ENCODE assay signal across 2 cellular contexts in the genomic region with DNA sequence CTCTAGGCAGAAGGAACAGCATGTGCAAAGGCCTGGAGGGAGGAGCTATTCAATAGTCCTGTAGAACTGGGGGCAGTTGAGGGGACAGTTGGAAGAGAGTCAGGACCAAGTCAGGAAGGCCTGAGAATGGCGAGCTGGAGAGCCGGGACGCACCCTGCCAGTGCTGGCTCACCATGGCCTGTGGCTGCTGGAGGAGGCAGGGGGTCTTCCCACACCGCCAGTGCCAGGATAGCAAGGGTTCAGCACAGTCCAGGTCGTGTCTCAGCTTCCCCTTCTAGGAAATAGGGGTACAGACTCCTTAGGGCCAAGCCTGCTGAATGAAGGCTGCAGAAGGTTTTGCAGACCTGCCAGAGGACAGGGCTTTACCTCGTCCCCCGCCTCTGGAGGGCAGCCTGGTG.
TF ChIP-seq lines count a peak whose summit lies in the region.

No MANE protein-coding gene starts in this region.

TF ChIP-seq in SK-N-SH, 30 proteins besides CTCF, POLR2A, EP300 and RAD21 (continued from another document):
- no peak for TF ChIP-seq RXRA (IDR thresholded peaks at IDR 0.05; ENCODE audit: borderline replicate concordance, low read depth)
- TF ChIP-seq, protein P1, sequence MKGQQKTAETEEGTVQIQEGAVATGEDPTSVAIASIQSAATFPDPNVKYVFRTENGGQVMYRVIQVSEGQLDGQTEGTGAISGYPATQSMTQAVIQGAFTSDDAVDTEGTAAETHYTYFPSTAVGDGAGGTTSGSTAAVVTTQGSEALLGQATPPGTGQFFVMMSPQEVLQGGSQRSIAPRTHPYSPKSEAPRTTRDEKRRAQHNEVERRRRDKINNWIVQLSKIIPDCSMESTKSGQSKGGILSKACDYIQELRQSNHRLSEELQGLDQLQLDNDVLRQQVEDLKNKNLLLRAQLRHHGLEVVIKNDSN (IDR thresholded peaks at IDR 0.05; ENCODE audit: borderline replicate concordance, low read depth) = no peak
- no peak for TF ChIP-seq CHD2 (IDR thresholded peaks at IDR 0.05; ENCODE audit: low read length, partially characterized antibody)
- TF ChIP-seq ELF1 (IDR thresholded peaks at IDR 0.05) = no peak
- no peak for TF ChIP-seq TEAD4 (IDR thresholded peaks at IDR 0.05; ENCODE audit: borderline replicate concordance, insufficient read depth)
- TF ChIP-seq FOXM1 (IDR thresholded peaks at IDR 0.05; ENCODE audit: low read depth) = no peak
- TF ChIP-seq, protein P2, sequence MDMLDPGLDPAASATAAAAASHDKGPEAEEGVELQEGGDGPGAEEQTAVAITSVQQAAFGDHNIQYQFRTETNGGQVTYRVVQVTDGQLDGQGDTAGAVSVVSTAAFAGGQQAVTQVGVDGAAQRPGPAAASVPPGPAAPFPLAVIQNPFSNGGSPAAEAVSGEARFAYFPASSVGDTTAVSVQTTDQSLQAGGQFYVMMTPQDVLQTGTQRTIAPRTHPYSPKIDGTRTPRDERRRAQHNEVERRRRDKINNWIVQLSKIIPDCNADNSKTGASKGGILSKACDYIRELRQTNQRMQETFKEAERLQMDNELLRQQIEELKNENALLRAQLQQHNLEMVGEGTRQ (IDR thresholded peaks at IDR 0.05; ENCODE audit: borderline replicate concordance, low read depth, low read length) = no peak
- TF ChIP-seq, protein P3, sequence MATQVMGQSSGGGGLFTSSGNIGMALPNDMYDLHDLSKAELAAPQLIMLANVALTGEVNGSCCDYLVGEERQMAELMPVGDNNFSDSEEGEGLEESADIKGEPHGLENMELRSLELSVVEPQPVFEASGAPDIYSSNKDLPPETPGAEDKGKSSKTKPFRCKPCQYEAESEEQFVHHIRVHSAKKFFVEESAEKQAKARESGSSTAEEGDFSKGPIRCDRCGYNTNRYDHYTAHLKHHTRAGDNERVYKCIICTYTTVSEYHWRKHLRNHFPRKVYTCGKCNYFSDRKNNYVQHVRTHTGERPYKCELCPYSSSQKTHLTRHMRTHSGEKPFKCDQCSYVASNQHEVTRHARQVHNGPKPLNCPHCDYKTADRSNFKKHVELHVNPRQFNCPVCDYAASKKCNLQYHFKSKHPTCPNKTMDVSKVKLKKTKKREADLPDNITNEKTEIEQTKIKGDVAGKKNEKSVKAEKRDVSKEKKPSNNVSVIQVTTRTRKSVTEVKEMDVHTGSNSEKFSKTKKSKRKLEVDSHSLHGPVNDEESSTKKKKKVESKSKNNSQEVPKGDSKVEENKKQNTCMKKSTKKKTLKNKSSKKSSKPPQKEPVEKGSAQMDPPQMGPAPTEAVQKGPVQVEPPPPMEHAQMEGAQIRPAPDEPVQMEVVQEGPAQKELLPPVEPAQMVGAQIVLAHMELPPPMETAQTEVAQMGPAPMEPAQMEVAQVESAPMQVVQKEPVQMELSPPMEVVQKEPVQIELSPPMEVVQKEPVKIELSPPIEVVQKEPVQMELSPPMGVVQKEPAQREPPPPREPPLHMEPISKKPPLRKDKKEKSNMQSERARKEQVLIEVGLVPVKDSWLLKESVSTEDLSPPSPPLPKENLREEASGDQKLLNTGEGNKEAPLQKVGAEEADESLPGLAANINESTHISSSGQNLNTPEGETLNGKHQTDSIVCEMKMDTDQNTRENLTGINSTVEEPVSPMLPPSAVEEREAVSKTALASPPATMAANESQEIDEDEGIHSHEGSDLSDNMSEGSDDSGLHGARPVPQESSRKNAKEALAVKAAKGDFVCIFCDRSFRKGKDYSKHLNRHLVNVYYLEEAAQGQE (IDR thresholded peaks at IDR 0.05; ENCODE audit: low read depth, low read length) = no peak
- no peak for TF ChIP-seq FOXJ3 (CRISPR knock-in tag; IDR thresholded peaks at IDR 0.05)
- TF ChIP-seq TCF12 (IDR thresholded peaks at IDR 0.05) = no peak
- TF ChIP-seq, protein P4, sequence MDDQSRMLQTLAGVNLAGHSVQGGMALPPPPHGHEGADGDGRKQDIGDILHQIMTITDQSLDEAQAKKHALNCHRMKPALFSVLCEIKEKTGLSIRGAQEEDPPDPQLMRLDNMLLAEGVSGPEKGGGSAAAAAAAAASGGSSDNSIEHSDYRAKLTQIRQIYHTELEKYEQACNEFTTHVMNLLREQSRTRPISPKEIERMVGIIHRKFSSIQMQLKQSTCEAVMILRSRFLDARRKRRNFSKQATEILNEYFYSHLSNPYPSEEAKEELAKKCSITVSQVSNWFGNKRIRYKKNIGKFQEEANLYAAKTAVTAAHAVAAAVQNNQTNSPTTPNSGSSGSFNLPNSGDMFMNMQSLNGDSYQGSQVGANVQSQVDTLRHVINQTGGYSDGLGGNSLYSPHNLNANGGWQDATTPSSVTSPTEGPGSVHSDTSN (IDR thresholded peaks at IDR 0.05) = no peak
- TF ChIP-seq GATA2 (CRISPR knock-in tag; IDR thresholded peaks at IDR 0.05) = no peak
TF ChIP-seq in SK-N-SH: peak in this region for 0.

TF ChIP-seq in SK-N-SH treated with all-trans-retinoic acid at 6 μM for 48 hours, 23 proteins besides CTCF, POLR2A, EP300 and RAD21 (continued from another document):
- TF ChIP-seq TOX (CRISPR knock-in tag; IDR thresholded peaks at IDR 0.05; ENCODE audit: borderline replicate concordance) = no peak
- no peak for TF ChIP-seq ZFP3 (CRISPR knock-in tag; IDR thresholded peaks at IDR 0.05)
- no peak for TF ChIP-seq ZC3H10 (CRISPR knock-in tag; IDR thresholded peaks at IDR 0.05)
- no peak for TF ChIP-seq OSR1 (CRISPR knock-in tag; IDR thresholded peaks at IDR 0.05)
- TF ChIP-seq, protein P5, sequence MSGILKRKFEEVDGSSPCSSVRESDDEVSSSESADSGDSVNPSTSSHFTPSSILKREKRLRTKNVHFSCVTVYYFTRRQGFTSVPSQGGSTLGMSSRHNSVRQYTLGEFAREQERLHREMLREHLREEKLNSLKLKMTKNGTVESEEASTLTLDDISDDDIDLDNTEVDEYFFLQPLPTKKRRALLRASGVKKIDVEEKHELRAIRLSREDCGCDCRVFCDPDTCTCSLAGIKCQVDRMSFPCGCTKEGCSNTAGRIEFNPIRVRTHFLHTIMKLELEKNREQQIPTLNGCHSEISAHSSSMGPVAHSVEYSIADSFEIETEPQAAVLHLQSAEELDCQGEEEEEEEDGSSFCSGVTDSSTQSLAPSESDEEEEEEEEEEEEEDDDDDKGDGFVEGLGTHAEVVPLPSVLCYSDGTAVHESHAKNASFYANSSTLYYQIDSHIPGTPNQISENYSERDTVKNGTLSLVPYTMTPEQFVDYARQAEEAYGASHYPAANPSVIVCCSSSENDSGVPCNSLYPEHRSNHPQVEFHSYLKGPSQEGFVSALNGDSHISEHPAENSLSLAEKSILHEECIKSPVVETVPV (CRISPR knock-in tag; IDR thresholded peaks at IDR 0.05) = no peak
- TF ChIP-seq, protein P6, sequence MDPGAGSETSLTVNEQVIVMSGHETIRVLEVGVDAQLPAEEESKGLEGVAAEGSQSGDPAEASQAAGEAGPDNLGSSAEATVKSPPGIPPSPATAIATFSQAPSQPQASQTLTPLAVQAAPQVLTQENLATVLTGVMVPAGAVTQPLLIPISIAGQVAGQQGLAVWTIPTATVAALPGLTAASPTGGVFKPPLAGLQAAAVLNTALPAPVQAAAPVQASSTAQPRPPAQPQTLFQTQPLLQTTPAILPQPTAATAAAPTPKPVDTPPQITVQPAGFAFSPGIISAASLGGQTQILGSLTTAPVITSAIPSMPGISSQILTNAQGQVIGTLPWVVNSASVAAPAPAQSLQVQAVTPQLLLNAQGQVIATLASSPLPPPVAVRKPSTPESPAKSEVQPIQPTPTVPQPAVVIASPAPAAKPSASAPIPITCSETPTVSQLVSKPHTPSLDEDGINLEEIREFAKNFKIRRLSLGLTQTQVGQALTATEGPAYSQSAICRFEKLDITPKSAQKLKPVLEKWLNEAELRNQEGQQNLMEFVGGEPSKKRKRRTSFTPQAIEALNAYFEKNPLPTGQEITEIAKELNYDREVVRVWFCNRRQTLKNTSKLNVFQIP (CRISPR knock-in tag; IDR thresholded peaks at IDR 0.05; ENCODE audit: borderline replicate concordance, low read depth) = no peak
- TF ChIP-seq ZFP30 (CRISPR knock-in tag; IDR thresholded peaks at IDR 0.05) = no peak
- TF ChIP-seq, protein P7, sequence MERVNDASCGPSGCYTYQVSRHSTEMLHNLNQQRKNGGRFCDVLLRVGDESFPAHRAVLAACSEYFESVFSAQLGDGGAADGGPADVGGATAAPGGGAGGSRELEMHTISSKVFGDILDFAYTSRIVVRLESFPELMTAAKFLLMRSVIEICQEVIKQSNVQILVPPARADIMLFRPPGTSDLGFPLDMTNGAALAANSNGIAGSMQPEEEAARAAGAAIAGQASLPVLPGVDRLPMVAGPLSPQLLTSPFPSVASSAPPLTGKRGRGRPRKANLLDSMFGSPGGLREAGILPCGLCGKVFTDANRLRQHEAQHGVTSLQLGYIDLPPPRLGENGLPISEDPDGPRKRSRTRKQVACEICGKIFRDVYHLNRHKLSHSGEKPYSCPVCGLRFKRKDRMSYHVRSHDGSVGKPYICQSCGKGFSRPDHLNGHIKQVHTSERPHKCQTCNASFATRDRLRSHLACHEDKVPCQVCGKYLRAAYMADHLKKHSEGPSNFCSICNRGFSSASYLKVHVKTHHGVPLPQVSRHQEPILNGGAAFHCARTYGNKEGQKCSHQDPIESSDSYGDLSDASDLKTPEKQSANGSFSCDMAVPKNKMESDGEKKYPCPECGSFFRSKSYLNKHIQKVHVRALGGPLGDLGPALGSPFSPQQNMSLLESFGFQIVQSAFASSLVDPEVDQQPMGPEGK (CRISPR knock-in tag; IDR thresholded peaks at IDR 0.05; ENCODE audit: borderline replicate concordance) = no peak
- no peak for TF ChIP-seq GLIS3 (CRISPR knock-in tag; IDR thresholded peaks at IDR 0.05)
TF ChIP-seq in SK-N-SH treated with all-trans-retinoic acid at 6 μM for 48 hours: peak in this region for 0.
